ENCODE assay signal across 16 cellular contexts in genomic region chr18:79583426-79583825, GRCh38.
DNase-seq lines count a peak whose midpoint lies in the region; ATAC-seq and TF ChIP-seq lines count a peak whose summit lies in the region.
"Had no signal": no experiment of that assay in that cellular context is flagged by ENCODE, and none has a peak within 500 bp of the region (broad histone marks: within the 10 kb centered on the region; RNA-seq: fewer than 3 reads in every experiment).

No MANE protein-coding gene starts in this region.

- peaks cover 2% of the 10 kb centered on the region for H3K4me1 Mint-ChIP-seq in activated naive CD8-positive, alpha-beta T cell treated with anti-CD3 and anti-CD28 coated beads, Interleukin-2, amount 10 ng/mL, durations not matched to agents 7 days and 5 days
- no peaks in the 10 kb centered on the region for H3K4me1 Mint-ChIP-seq in activated naive CD8-positive, alpha-beta T cell treated with anti-CD3 and anti-CD28 coated beads for 36 hours
- H3K4me1 Mint-ChIP-seq in WTC11 = peaks cover 6% of the 10 kb centered on the region

- H3K9me3 ChIP-seq in suprapubic skin = no peaks in the 10 kb centered on the region
- H3K9me3 ChIP-seq: Caco-2, HAP-1, MG63 had no signal

- TF ChIP-seq POLR2A in suprapubic skin (IDR thresholded peaks at IDR 0.05) = no peak

- H3K4me1 ChIP-seq in suprapubic skin = peaks cover 19% of the 10 kb centered on the region
- H3K4me1 ChIP-seq: Caco-2, HAP-1 had no signal

- no peaks in the 10 kb centered on the region for H3K27me3 Mint-ChIP-seq in activated naive CD8-positive, alpha-beta T cell treated with anti-CD3 and anti-CD28 coated beads, Interleukin-2, amount 10 ng/mL, durations not matched to agents 7 days and 5 days
- H3K27me3 Mint-ChIP-seq in activated naive CD8-positive, alpha-beta T cell treated with anti-CD3 and anti-CD28 coated beads for 36 hours = no peaks in the 10 kb centered on the region
- peaks cover 2% of the 10 kb centered on the region for H3K27me3 Mint-ChIP-seq in WTC11 (ENCODE audit: low read depth)

- H3K27ac ChIP-seq in suprapubic skin = no peak overlapping the region
- H3K27ac ChIP-seq: PC-9 had no signal

- no peak overlapping the region for H3K4me3 Mint-ChIP-seq in activated naive CD8-positive, alpha-beta T cell treated with anti-CD3 and anti-CD28 coated beads, Interleukin-2, amount 10 ng/mL, durations not matched to agents 7 days and 5 days
- H3K4me3 Mint-ChIP-seq in activated naive CD8-positive, alpha-beta T cell treated with anti-CD3 and anti-CD28 coated beads for 36 hours = no peak overlapping the region
- no peak overlapping the region for H3K4me3 Mint-ChIP-seq in WTC11

- H3K36me3 ChIP-seq in suprapubic skin = no peaks in the 10 kb centered on the region
- H3K36me3 ChIP-seq: HAP-1, MG63 had no signal

- peak; percentile 14 for DNase-seq in activated naive CD8-positive, alpha-beta T cell treated with anti-CD3 and anti-CD28 coated beads, Interleukin-2, amount 10 ng/mL, durations not matched to agents 7 days and 5 days
- no peak for DNase-seq in activated naive CD8-positive, alpha-beta T cell treated with anti-CD3 and anti-CD28 coated beads for 36 hours
- DNase-seq in WTC11 (ENCODE audit: low spot score) (no peak), mesenteric fat pad (ENCODE audit: low spot score) (peak; percentile 57), suprapubic skin (ENCODE audit: low spot score in 2 of 2) (peak; percentile 43 to 72)
- DNase-seq: Caco-2, MG63, NCI-H1092 treated with DMSO at 0.1 percent for 48 hours, NCI-H2107, NCI-H774, PC-9 had no signal

- TF ChIP-seq EP300 in suprapubic skin (IDR thresholded peaks at IDR 0.05) = no peak

- no peak overlapping the region for H3K4me3 ChIP-seq in suprapubic skin
- H3K4me3 ChIP-seq: HAP-1, MG63, PC-9 had no signal

- H3K36me3 Mint-ChIP-seq in activated naive CD8-positive, alpha-beta T cell treated with anti-CD3 and anti-CD28 coated beads, Interleukin-2, amount 10 ng/mL, durations not matched to agents 7 days and 5 days = no peaks in the 10 kb centered on the region
- H3K36me3 Mint-ChIP-seq in activated naive CD8-positive, alpha-beta T cell treated with anti-CD3 and anti-CD28 coated beads for 36 hours = no peaks in the 10 kb centered on the region
- no peaks in the 10 kb centered on the region for H3K36me3 Mint-ChIP-seq in WTC11

- no peaks in the 10 kb centered on the region for H3K9me3 Mint-ChIP-seq in activated naive CD8-positive, alpha-beta T cell treated with anti-CD3 and anti-CD28 coated beads, Interleukin-2, amount 10 ng/mL, durations not matched to agents 7 days and 5 days
- no peaks in the 10 kb centered on the region for H3K9me3 Mint-ChIP-seq in activated naive CD8-positive, alpha-beta T cell treated with anti-CD3 and anti-CD28 coated beads for 36 hours
- peaks cover 10% of the 10 kb centered on the region; the same call in 1 of the 2 replicates for H3K9me3 Mint-ChIP-seq in WTC11

- no peaks in the 10 kb centered on the region for H3K27me3 ChIP-seq in suprapubic skin
- H3K27me3 ChIP-seq: MG63 had no signal

- H3K27ac Mint-ChIP-seq in activated naive CD8-positive, alpha-beta T cell treated with anti-CD3 and anti-CD28 coated beads, Interleukin-2, amount 10 ng/mL, durations not matched to agents 7 days and 5 days = peak overlapping the region; percentile 58
- no peak overlapping the region for H3K27ac Mint-ChIP-seq in activated naive CD8-positive, alpha-beta T cell treated with anti-CD3 and anti-CD28 coated beads for 36 hours
- peak overlapping the region; percentile 76; the same call in 1 of the 2 replicates for H3K27ac Mint-ChIP-seq in WTC11

- WGBS in suprapubic skin = 73% methylated on average over 8 of the region's 13 CpGs

- TF ChIP-seq CTCF in WTC11 (IDR thresholded peaks at IDR 0.05) (no peak), suprapubic skin (IDR thresholded peaks at IDR 0.05) (no peak)

- no peak for ATAC-seq in activated naive CD8-positive, alpha-beta T cell treated with anti-CD3 and anti-CD28 coated beads, Interleukin-2, amount 10 ng/mL, durations not matched to agents 7 days and 5 days (ENCODE audit: low read depth)
- ATAC-seq in WTC11 = no peak
- ATAC-seq in HG02610 (IDR thresholded peaks at IDR 0.05; ENCODE audit: unreplicated experiment) = no peak
- no peak for ATAC-seq in HG02759 (IDR thresholded peaks at IDR 0.05; ENCODE audit: unreplicated experiment)
- ATAC-seq in GM19351 (IDR thresholded peaks at IDR 0.05; ENCODE audit: unreplicated experiment) = no peak
- ATAC-seq: Right ventricle myocardium inferior had no signal

- POLR2A ChIA-PET in activated naive CD8-positive, alpha-beta T cell treated with anti-CD3 and anti-CD28 coated beads, Interleukin-2, amount 10 ng/mL, durations not matched to agents 7 days and 5 days (lab: Charles Lee) = no interaction called here
- POLR2A ChIA-PET in WTC11 (lab: Charles Lee) = interaction anchor here (0.7 kb wide), 1 partner anchor 763 kb away, joined by 3 read pairs; no protein-coding TSS in a partner anchor

- CTCF ChIA-PET in WTC11 (lab: Charles Lee) = no interaction called here

TF ChIP-seq in WTC11, 78 proteins besides CTCF, POLR2A, EP300 and RAD21:
- no peak for TF ChIP-seq FOXP1 (CRISPR knock-in tag; IDR thresholded peaks at IDR 0.05; ENCODE audit: borderline replicate concordance)
- TF ChIP-seq MYBL2 (CRISPR knock-in tag; IDR thresholded peaks at IDR 0.05) = no peak
- TF ChIP-seq, protein P1, sequence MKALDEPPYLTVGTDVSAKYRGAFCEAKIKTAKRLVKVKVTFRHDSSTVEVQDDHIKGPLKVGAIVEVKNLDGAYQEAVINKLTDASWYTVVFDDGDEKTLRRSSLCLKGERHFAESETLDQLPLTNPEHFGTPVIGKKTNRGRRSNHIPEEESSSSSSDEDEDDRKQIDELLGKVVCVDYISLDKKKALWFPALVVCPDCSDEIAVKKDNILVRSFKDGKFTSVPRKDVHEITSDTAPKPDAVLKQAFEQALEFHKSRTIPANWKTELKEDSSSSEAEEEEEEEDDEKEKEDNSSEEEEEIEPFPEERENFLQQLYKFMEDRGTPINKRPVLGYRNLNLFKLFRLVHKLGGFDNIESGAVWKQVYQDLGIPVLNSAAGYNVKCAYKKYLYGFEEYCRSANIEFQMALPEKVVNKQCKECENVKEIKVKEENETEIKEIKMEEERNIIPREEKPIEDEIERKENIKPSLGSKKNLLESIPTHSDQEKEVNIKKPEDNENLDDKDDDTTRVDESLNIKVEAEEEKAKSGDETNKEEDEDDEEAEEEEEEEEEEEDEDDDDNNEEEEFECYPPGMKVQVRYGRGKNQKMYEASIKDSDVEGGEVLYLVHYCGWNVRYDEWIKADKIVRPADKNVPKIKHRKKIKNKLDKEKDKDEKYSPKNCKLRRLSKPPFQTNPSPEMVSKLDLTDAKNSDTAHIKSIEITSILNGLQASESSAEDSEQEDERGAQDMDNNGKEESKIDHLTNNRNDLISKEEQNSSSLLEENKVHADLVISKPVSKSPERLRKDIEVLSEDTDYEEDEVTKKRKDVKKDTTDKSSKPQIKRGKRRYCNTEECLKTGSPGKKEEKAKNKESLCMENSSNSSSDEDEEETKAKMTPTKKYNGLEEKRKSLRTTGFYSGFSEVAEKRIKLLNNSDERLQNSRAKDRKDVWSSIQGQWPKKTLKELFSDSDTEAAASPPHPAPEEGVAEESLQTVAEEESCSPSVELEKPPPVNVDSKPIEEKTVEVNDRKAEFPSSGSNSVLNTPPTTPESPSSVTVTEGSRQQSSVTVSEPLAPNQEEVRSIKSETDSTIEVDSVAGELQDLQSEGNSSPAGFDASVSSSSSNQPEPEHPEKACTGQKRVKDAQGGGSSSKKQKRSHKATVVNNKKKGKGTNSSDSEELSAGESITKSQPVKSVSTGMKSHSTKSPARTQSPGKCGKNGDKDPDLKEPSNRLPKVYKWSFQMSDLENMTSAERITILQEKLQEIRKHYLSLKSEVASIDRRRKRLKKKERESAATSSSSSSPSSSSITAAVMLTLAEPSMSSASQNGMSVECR (CRISPR knock-in tag; IDR thresholded peaks at IDR 0.05; ENCODE audit: borderline replicate concordance) = no peak
- TF ChIP-seq TCF7 (CRISPR knock-in tag; IDR thresholded peaks at IDR 0.05; ENCODE audit: low read depth) = no peak
- TF ChIP-seq, protein P2, sequence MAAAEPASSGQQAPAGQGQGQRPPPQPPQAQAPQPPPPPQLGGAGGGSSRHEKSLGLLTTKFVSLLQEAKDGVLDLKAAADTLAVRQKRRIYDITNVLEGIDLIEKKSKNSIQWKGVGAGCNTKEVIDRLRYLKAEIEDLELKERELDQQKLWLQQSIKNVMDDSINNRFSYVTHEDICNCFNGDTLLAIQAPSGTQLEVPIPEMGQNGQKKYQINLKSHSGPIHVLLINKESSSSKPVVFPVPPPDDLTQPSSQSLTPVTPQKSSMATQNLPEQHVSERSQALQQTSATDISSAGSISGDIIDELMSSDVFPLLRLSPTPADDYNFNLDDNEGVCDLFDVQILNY (CRISPR knock-in tag; IDR thresholded peaks at IDR 0.05) = no peak
- TF ChIP-seq ZNF416 (CRISPR knock-in tag; IDR thresholded peaks at IDR 0.05) = no peak
- TF ChIP-seq NFATC4 (CRISPR knock-in tag; IDR thresholded peaks at IDR 0.05) = no peak

Comparison
In these comparisons a context has a peak if more than half of its experiments do, and no peak if none do; other contexts are left out.
1. DNase-seq: peak in activated naive CD8-positive, alpha-beta T cell treated with anti-CD3 and anti-CD28 coated beads, Interleukin-2, amount 10 ng/mL, durations not matched to agents 7 days and 5 days (single experiment), mesenteric fat pad (single experiment) and suprapubic skin (2 of 2); none in activated naive CD8-positive, alpha-beta T cell treated with anti-CD3 and anti-CD28 coated beads for 36 hours (single experiment) and WTC11 (single experiment).